ENCODE assay signal across 8 cellular contexts in genomic region chr21:33374080-33374873, GRCh38. TPM values are rescaled to one million over a fixed set of nuclear protein-coding genes. Genes with fewer than 3 reads are reported as not detected.
DNase-seq lines count a peak whose midpoint lies in the region; ATAC-seq and TF ChIP-seq lines count a peak whose summit lies in the region.

No MANE protein-coding gene starts in this region.

- H3K9me3 Mint-ChIP-seq in CD4-positive, alpha-beta T cell, result no peaks in the 10 kb centered on the region
- no peaks in the 10 kb centered on the region for H3K9me3 Mint-ChIP-seq in activated CD8-positive, alpha-beta T cell treated with anti-CD3 and anti-CD28 coated beads, Interleukin-2, amount 10 ng/mL, durations not matched to agents 7 days and 5 days (ENCODE audit: insufficient read depth)
- no peaks in the 10 kb centered on the region for H3K9me3 Mint-ChIP-seq in osteocyte (ENCODE audit: unreplicated experiment)

- no peaks in the 10 kb centered on the region for H3K79me2 ChIP-seq in GM23248 (ENCODE audit: insufficient read depth)

- H3K27me3 ChIP-seq in CD4-positive, alpha-beta T cell (ENCODE audit: control insufficient read depth, insufficient read depth, low read length), result no peaks in the 10 kb centered on the region
- H3K27me3 ChIP-seq in GM23248 (replicated peaks; ENCODE audit: insufficient read depth), result no peaks in the 10 kb centered on the region

- no peaks in the 10 kb centered on the region for H4K20me1 ChIP-seq in GM23248 (ENCODE audit: insufficient read depth)

- H3K4me3 ChIP-seq in GM23248 (no peak overlapping the region), coronary artery (no peak overlapping the region)

- peaks cover 16% of the 10 kb centered on the region for H3F3A ChIP-seq in GM23248 (ENCODE audit: insufficient read depth)

- in situ Hi-C loops in GM23248 (cut with MboI), result no loop called here

- H3K9me2 ChIP-seq in GM23248 (ENCODE audit: insufficient read depth), result no peaks in the 10 kb centered on the region

- H3K27ac Mint-ChIP-seq in CD4-positive, alpha-beta T cell, result no peak overlapping the region
- H3K27ac Mint-ChIP-seq in activated CD8-positive, alpha-beta T cell treated with anti-CD3 and anti-CD28 coated beads, Interleukin-2, amount 10 ng/mL, durations not matched to agents 7 days and 5 days, result no peak overlapping the region
- peak overlapping the region; percentile 47 for H3K27ac Mint-ChIP-seq in osteocyte (ENCODE audit: unreplicated experiment)

- 24% methylated on average over 4 of the region's 4 CpGs for WGBS in GM23248 (ENCODE audit: low coverage in 1 of 2, low lambda C conversion rate in 2 of 2, missing lambda C conversion rate in 2 of 2), 2 experiments

- peak; percentile 40 to 60 (median 47) for DNase-seq in CD4-positive, alpha-beta T cell
- DNase-seq in GM23248 (peak; percentile 58), NCI-H748 treated with DMSO at 0.1 percent for 48 hours (lab: John Stamatoyannopoulos, UW) (peak; percentile 16), fibroblast of gingiva (ENCODE audit: low read depth) (peak; percentile 67), osteocyte (ENCODE audit: extremely low spot score, unreplicated experiment) (no peak), coronary artery (ENCODE audit: low spot score) (no peak), DMS153 treated with DMSO at 0.1 percent for 48 hours (lab: John Stamatoyannopoulos, UW; ENCODE audit: unreplicated experiment) (no peak)
- DNase-seq in activated CD8-positive, alpha-beta T cell treated with anti-CD3 and anti-CD28 coated beads, Interleukin-2, amount 10 ng/mL, durations not matched to agents 7 days and 5 days, result peak; percentile 72

- no peak overlapping the region for H3K27ac ChIP-seq in CD4-positive, alpha-beta T cell (ENCODE audit: low read depth, low read length)
- H3K27ac ChIP-seq in GM23248 (no peak overlapping the region), coronary artery (peak overlapping the region in 1 of 2 donors; percentile 74)

- no peaks in the 10 kb centered on the region for H3K9me3 ChIP-seq in CD4-positive, alpha-beta T cell (ENCODE audit: control insufficient read depth, low read length)
- no peaks in the 10 kb centered on the region for H3K9me3 ChIP-seq in GM23248 (ENCODE audit: low read depth)

- H3K4me1 Mint-ChIP-seq in CD4-positive, alpha-beta T cell (ENCODE audit: low read depth), result peaks cover 6% of the 10 kb centered on the region
- H3K4me1 Mint-ChIP-seq in activated CD8-positive, alpha-beta T cell treated with anti-CD3 and anti-CD28 coated beads, Interleukin-2, amount 10 ng/mL, durations not matched to agents 7 days and 5 days (ENCODE audit: low read depth), result peaks cover 23% of the 10 kb centered on the region
- peaks cover 21% of the 10 kb centered on the region for H3K4me1 Mint-ChIP-seq in osteocyte (ENCODE audit: unreplicated experiment)

- intact Hi-C loops in CD4-positive, alpha-beta T cell (cut with DNase I, micrococcal nuclease), result loop anchor here (1.0 to 5.0 kb wide), 5 partner anchors 71 to 542 kb away; no protein-coding TSS in a partner anchor

- CTCF ChIA-PET in CD4-positive, alpha-beta T cell (lab: Charles Lee), result interaction anchor here (1.2 to 1.9 kb wide), 3 partner anchors 10 to 174 kb away, joined by 3 to 6 read pairs (median 3); no protein-coding TSS in a partner anchor
- CTCF ChIA-PET in activated CD8-positive, alpha-beta T cell treated with anti-CD3 and anti-CD28 coated beads, Interleukin-2, amount 10 ng/mL, durations not matched to agents 7 days and 5 days (lab: Charles Lee), result interaction anchor here (0.7 to 4.4 kb wide), 6 partner anchors 12 to 177 kb away, joined by 3 to 26 read pairs (median 6); partner anchors contain the start of gene IFNAR1

- peak; percentile 77 for TF ChIP-seq CTCF in CD4-positive, alpha-beta T cell (IDR thresholded peaks at IDR 0.05)
- TF ChIP-seq CTCF in osteocyte (IDR thresholded peaks at IDR 0.05), result peak; percentile 69
- TF ChIP-seq CTCF in coronary artery (IDR thresholded peaks at IDR 0.05), result no peak

- H3K27me3 Mint-ChIP-seq in CD4-positive, alpha-beta T cell, result no peaks in the 10 kb centered on the region
- H3K27me3 Mint-ChIP-seq in activated CD8-positive, alpha-beta T cell treated with anti-CD3 and anti-CD28 coated beads, Interleukin-2, amount 10 ng/mL, durations not matched to agents 7 days and 5 days (ENCODE audit: low read depth), result peaks cover 24% of the 10 kb centered on the region
- no peaks in the 10 kb centered on the region for H3K27me3 Mint-ChIP-seq in osteocyte (ENCODE audit: unreplicated experiment)

- ATAC-seq in CD4-positive, alpha-beta T cell (ENCODE audit: poor library complexity), result peak; percentile 87
- ATAC-seq in activated CD8-positive, alpha-beta T cell treated with anti-CD3 and anti-CD28 coated beads, Interleukin-2, amount 10 ng/mL, durations not matched to agents 7 days and 5 days, result peak; percentile 71

- peaks cover 19% of the 10 kb centered on the region for H3K4me1 ChIP-seq in GM23248 (ENCODE audit: insufficient read depth)

- no peaks in the 10 kb centered on the region for H3K36me3 Mint-ChIP-seq in CD4-positive, alpha-beta T cell (ENCODE audit: low read depth)
- H3K36me3 Mint-ChIP-seq in activated CD8-positive, alpha-beta T cell treated with anti-CD3 and anti-CD28 coated beads, Interleukin-2, amount 10 ng/mL, durations not matched to agents 7 days and 5 days (ENCODE audit: low read depth), result peaks cover 3% of the 10 kb centered on the region
- no peaks in the 10 kb centered on the region for H3K36me3 Mint-ChIP-seq in osteocyte (ENCODE audit: unreplicated experiment)

- no peak overlapping the region for H3K4me2 ChIP-seq in GM23248 (ENCODE audit: unreplicated experiment)

- POLR2A ChIA-PET in CD4-positive, alpha-beta T cell (lab: Charles Lee), result no interaction called here
- POLR2A ChIA-PET in activated CD8-positive, alpha-beta T cell treated with anti-CD3 and anti-CD28 coated beads, Interleukin-2, amount 10 ng/mL, durations not matched to agents 7 days and 5 days (lab: Charles Lee), result interaction anchor here (1.5 kb wide), 1 partner anchor 13 kb away, joined by 3 read pairs; no protein-coding TSS in a partner anchor

- no peaks in the 10 kb centered on the region for H3K36me3 ChIP-seq in GM23248 (ENCODE audit: low read depth)

- peak overlapping the region; percentile 0 for H2AFZ ChIP-seq in GM23248

- H3K9ac ChIP-seq in GM23248, result no peak overlapping the region

- H3K4me3 Mint-ChIP-seq in CD4-positive, alpha-beta T cell, result no peak overlapping the region
- H3K4me3 Mint-ChIP-seq in activated CD8-positive, alpha-beta T cell treated with anti-CD3 and anti-CD28 coated beads, Interleukin-2, amount 10 ng/mL, durations not matched to agents 7 days and 5 days, result no peak overlapping the region
- no peak overlapping the region for H3K4me3 Mint-ChIP-seq in osteocyte (ENCODE audit: unreplicated experiment)

RNA-seq across cellular contexts. Expression of gene IFNGR2, which starts 28.9 kb away (rescaled TPM):
- total RNA-seq in CD4-positive, alpha-beta T cell, result 10 to 100 TPM; 14.6 to 17.7 TPM
- 92.8 and 98.3 TPM in 2 replicates for total RNA-seq in GM23248 (2014; rRNA removed; shearing (Covaris generic))
- polyA plus RNA-seq in GM23248 (2016; fragmentation: Nextera tagmentation; extraction: Ambion mirVana), result 113 and 116 TPM in 2 replicates
- total RNA-seq in activated CD8-positive, alpha-beta T cell treated with anti-CD3 and anti-CD28 coated beads, Interleukin-2, amount 10 ng/mL, durations not matched to agents 7 days and 5 days, result 1 to 10 TPM; 6.5 to 8.2 TPM
- 55.4 and 55.6 TPM in 2 replicates for total RNA-seq in osteocyte

RNA-seq across cellular contexts. Expression of gene IFNAR1, which starts 49.5 kb away (rescaled TPM):
- total RNA-seq in CD4-positive, alpha-beta T cell, result 10 to 100 TPM; 20.4 to 26.8 TPM
- total RNA-seq in GM23248 (2014; rRNA removed; shearing (Covaris generic)), result 19.1 and 24.0 TPM in 2 replicates
- polyA plus RNA-seq in GM23248 (2016; fragmentation: Nextera tagmentation; extraction: Ambion mirVana), result 55.9 and 65.1 TPM in 2 replicates
- 10 to 100 TPM; 32.5 to 35.4 TPM for total RNA-seq in activated CD8-positive, alpha-beta T cell treated with anti-CD3 and anti-CD28 coated beads, Interleukin-2, amount 10 ng/mL, durations not matched to agents 7 days and 5 days
- total RNA-seq in osteocyte, result 42.7 and 42.8 TPM in 2 replicates

Comparison
In these comparisons a context has a peak if more than half of its experiments do, and no peak if none do; other contexts are left out.
1. DNase-seq: peak in CD4-positive, alpha-beta T cell (10 of 10), GM23248 (single experiment), NCI-H748 treated with DMSO at 0.1 percent for 48 hours (single experiment), activated CD8-positive, alpha-beta T cell treated with anti-CD3 and anti-CD28 coated beads, Interleukin-2, amount 10 ng/mL, durations not matched to agents 7 days and 5 days (single experiment) and fibroblast of gingiva (single experiment); none in osteocyte (single experiment), coronary artery (single experiment) and DMS153 treated with DMSO at 0.1 percent for 48 hours (single experiment).